ENCODE assay signal across 22 cellular contexts in genomic region chrX:42248226-42248625, GRCh38.
"Had no signal": no experiment of that assay in that cellular context is flagged by ENCODE, and none has a peak within 500 bp of the region (broad histone marks: within the 10 kb centered on the region; RNA-seq: fewer than 3 reads in every experiment).

No MANE protein-coding gene starts in this region.

- H3K4me3 ChIP-seq: body of pancreas, mucosa of descending colon, right atrium auricular region, thyroid gland, vagina had no signal

- H3K9me3 ChIP-seq: body of pancreas, mucosa of descending colon, right atrium auricular region, thyroid gland, vagina had no signal

- H3K27me3 ChIP-seq: body of pancreas, right atrium auricular region, thyroid gland, vagina had no signal

- H3K27ac Mint-ChIP-seq: activated B cell treated with CpG ODN at 0.5 μM for 24 hours; activated CD4-positive, alpha-beta memory T cell treated with anti-CD3 and anti-CD28 coated beads for 36 hours; activated naive CD8-positive, alpha-beta T cell; immature natural killer cell; progenitor cell of endocrine pancreas had no signal

- DNase-seq: activated B cell treated with CpG ODN at 0.5 μM for 24 hours; activated CD4-positive, alpha-beta memory T cell treated with anti-CD3 and anti-CD28 coated beads for 36 hours; activated CD4-positive, alpha-beta T cell treated with anti-CD3 and anti-CD28 coated beads for 4 hours; activated T-cell treated with anti-CD3 and anti-CD28 coated beads for 4 hours; amygdala; body of pancreas; central memory CD4-positive, alpha-beta T cell; dorsolateral prefrontal cortex; immature natural killer cell; mesenchymal stem cell; mucosa of descending colon; naive B cell; stimulated activated CD4-positive, alpha-beta T cell treated with anti-CD3 and anti-CD28 coated beads, Interleukin-2, amount 100 ng/mL, for 24 hours; stimulated activated naive CD4-positive, alpha-beta T cell treated with Interleukin-2 at 50 U/mL for 16 hours; T-helper 9 cell; thyroid gland had no signal

- H3K4me3 Mint-ChIP-seq: activated B cell treated with CpG ODN at 0.5 μM for 24 hours; activated CD4-positive, alpha-beta memory T cell treated with anti-CD3 and anti-CD28 coated beads for 36 hours; activated naive CD8-positive, alpha-beta T cell; immature natural killer cell; neural crest cell had no signal

- H3K9me3 Mint-ChIP-seq: activated B cell treated with CpG ODN at 0.5 μM for 24 hours; activated CD4-positive, alpha-beta memory T cell treated with anti-CD3 and anti-CD28 coated beads for 36 hours; immature natural killer cell had no signal

- H3K4me1 Mint-ChIP-seq: activated B cell treated with CpG ODN at 0.5 μM for 24 hours, immature natural killer cell had no signal

- H3K36me3 Mint-ChIP-seq: activated CD4-positive, alpha-beta memory T cell treated with anti-CD3 and anti-CD28 coated beads for 36 hours; activated naive CD8-positive, alpha-beta T cell; immature natural killer cell; naive B cell had no signal

- H3K27ac ChIP-seq: body of pancreas, dorsolateral prefrontal cortex, epithelial cell of prostate, right atrium auricular region, thyroid gland, vagina had no signal

- H3K36me3 ChIP-seq: right atrium auricular region, thyroid gland, vagina had no signal

- H3K27me3 Mint-ChIP-seq: activated CD4-positive, alpha-beta memory T cell treated with anti-CD3 and anti-CD28 coated beads for 36 hours; activated naive CD8-positive, alpha-beta T cell; progenitor cell of endocrine pancreas had no signal

- H3K4me1 ChIP-seq: body of pancreas, right atrium auricular region, thyroid gland had no signal
